ENCODE assay signal across 5 cellular contexts in the genomic region with DNA sequence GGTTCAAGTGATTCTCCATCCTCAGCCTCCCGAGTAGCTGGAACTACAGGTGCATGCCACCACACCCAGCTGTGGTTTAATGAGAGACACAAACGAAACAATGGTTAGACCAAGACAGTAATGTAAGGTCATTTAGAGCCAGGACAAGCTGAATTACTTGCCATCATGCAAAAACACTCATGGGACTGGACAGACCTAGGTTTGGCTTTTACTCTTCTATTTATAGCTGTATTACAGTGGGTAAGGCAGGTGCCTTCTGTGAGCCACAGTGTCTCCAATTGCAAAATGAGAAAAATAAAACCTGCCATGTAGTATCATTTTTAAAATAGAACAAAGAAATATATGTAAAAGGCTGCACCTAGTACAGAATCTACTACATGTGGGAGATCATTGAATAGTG.
"Had no signal": no experiment of that assay in that cellular context is flagged by ENCODE, and none has a peak within 500 bp of the region (broad histone marks: within the 10 kb centered on the region; RNA-seq: fewer than 3 reads in every experiment).

No MANE protein-coding gene starts in this region.

- H3K27ac ChIP-seq: HL-60 had no signal

- ATAC-seq: GM23338, HepG2 had no signal

- H2AFZ ChIP-seq: GM23338 had no signal

- H3K4me3 ChIP-seq: GM23338 had no signal

- DNase-seq: H9, KBM-7 had no signal

- H3K4me2 ChIP-seq: GM23338 had no signal
